In the genomic region with DNA sequence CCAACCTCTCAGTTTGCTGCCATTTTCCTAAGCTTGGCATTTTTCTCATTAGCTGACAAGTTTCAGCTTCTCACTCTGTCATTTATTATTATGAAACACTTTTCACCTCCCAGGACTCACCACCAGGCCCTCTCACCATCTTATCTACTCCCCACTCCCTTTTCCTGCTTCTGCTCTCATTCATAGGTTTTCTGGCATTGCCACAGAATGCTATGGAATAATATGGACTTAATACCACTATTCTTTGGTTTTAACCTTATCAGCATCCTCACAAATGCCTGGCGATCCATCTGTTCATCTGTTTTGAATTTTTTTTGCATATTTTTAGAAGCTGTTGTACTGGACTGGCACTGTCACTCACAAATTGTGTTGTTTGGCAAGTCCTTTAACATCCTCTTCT, we compare ENCODE assay signal across 29 cellular contexts. TPM values are rescaled to one million over a fixed set of nuclear protein-coding genes. Genes with fewer than 3 reads are reported as not detected.
"Had no signal": no experiment of that assay in that cellular context is flagged by ENCODE, and none has a peak within 500 bp of the region (broad histone marks: within the 10 kb centered on the region; RNA-seq: fewer than 3 reads in every experiment).

No MANE protein-coding gene starts in this region.

- H3K9me3 Mint-ChIP-seq: naive thymus-derived CD8-positive, alpha-beta T cell; neural crest cell; stimulated activated memory B cell treated with anti-CD40 and anti-IgM and Interleukin-4, amounts not matched to agents 10 μg/mL and 1 μg/mL and 100 μg/mL, for 72 hours; stimulated activated naive CD8-positive, alpha-beta T cell treated with anti-CD3 and anti-CD28 coated beads, Interleukin-15, amount 100 ng/mL, for 72 hours had no signal

- ATAC-seq: left colon; left lung; mucosa of descending colon; naive thymus-derived CD8-positive, alpha-beta T cell; pancreas; right lobe of liver; stimulated activated memory B cell treated with anti-CD40 and anti-IgM and Interleukin-4, amounts not matched to agents 10 μg/mL and 1 μg/mL and 100 μg/mL, for 72 hours; stimulated activated naive CD8-positive, alpha-beta T cell treated with anti-CD3 and anti-CD28 coated beads, Interleukin-15, amount 100 ng/mL, for 72 hours; upper lobe of right lung had no signal

- H3K4me1 ChIP-seq: pancreas, prostate gland, right lobe of liver had no signal

- H3K4me2 ChIP-seq: smooth muscle cell had no signal

- H3K27ac ChIP-seq: left lung, pancreas, prostate gland, right atrium auricular region, right lobe of liver, suprapubic skin, thoracic aorta, tibial artery, upper lobe of right lung had no signal

- H3K4me3 ChIP-seq: left lung, lung, mucosa of descending colon, pancreas, prostate gland, right atrium auricular region, right lobe of liver, smooth muscle cell, suprapubic skin, thoracic aorta, tibial artery, upper lobe of right lung had no signal

- H3K4me1 Mint-ChIP-seq: stimulated activated memory B cell treated with anti-CD40 and anti-IgM and Interleukin-4, amounts not matched to agents 10 μg/mL and 1 μg/mL and 100 μg/mL, for 72 hours; stimulated activated naive CD8-positive, alpha-beta T cell treated with anti-CD3 and anti-CD28 coated beads, Interleukin-15, amount 100 ng/mL, for 72 hours had no signal

- H3K36me3 Mint-ChIP-seq: naive thymus-derived CD8-positive, alpha-beta T cell; stimulated activated memory B cell treated with anti-CD40 and anti-IgM and Interleukin-4, amounts not matched to agents 10 μg/mL and 1 μg/mL and 100 μg/mL, for 72 hours had no signal

- H3K27me3 ChIP-seq: left lung, pancreas, right atrium auricular region, right lobe of liver, suprapubic skin, tibial artery, upper lobe of right lung had no signal

- H3K36me3 ChIP-seq: left lung, pancreas, prostate gland, right atrium auricular region, right lobe of liver, suprapubic skin, thoracic aorta, tibial artery, upper lobe of right lung had no signal

- H3K9me3 ChIP-seq: left lung, mucosa of descending colon, pancreas, prostate gland, right atrium auricular region, right lobe of liver, suprapubic skin, thoracic aorta, tibial artery, upper lobe of right lung had no signal

- H3K4me3 Mint-ChIP-seq: naive thymus-derived CD8-positive, alpha-beta T cell; nephron; neural crest cell; stimulated activated memory B cell treated with anti-CD40 and anti-IgM and Interleukin-4, amounts not matched to agents 10 μg/mL and 1 μg/mL and 100 μg/mL, for 72 hours; stimulated activated naive CD8-positive, alpha-beta T cell treated with anti-CD3 and anti-CD28 coated beads, Interleukin-15, amount 100 ng/mL, for 72 hours had no signal

- DNase-seq: head of caudate nucleus; hippocampal formation; kidney glomerular epithelial cell; left colon; left lung; midbrain; mucosa of descending colon; naive thymus-derived CD8-positive, alpha-beta T cell; nucleus accumbens; pancreas; posterior cingulate gyrus; right lobe of liver; stimulated activated CD4-positive, alpha-beta T cell treated with anti-CD3 and anti-CD28 coated beads, Interleukin-1b, Interleukin-23, amount 100 ng/mL, for 48 hours; stimulated activated CD4-positive, alpha-beta T cell treated with anti-CD3 and anti-CD28 coated beads, Interleukin-2, amount 100 ng/mL, for 48 hours; stimulated activated CD4-positive, alpha-beta T cell treated with anti-CD3 and anti-CD28 coated beads, Interleukin-4, amount 100 ng/mL, for 4 hours; stimulated activated CD8-positive, alpha-beta memory T cell treated with anti-CD3 and anti-CD28 coated beads, Interleukin-4, amount 100 ng/mL, for 48 hours; stimulated activated naive CD4-positive, alpha-beta T cell treated with Interleukin-2 at 50 U/mL for 16 hours; stimulated activated naive CD8-positive, alpha-beta T cell treated with anti-CD3 and anti-CD28 coated beads, Interleukin-15, amount 100 ng/mL, for 72 hours; tibial artery; upper lobe of right lung had no signal

RNA-seq across cellular contexts. Expression of gene LAMA4, which starts 16.4 kb away (rescaled TPM):
- total RNA-seq: naive thymus-derived CD8-positive, alpha-beta T cell had no signal
- polyA plus RNA-seq: naive thymus-derived CD8-positive, alpha-beta T cell had no signal
